ENCODE assay signal across 1 cellular context in the genomic region with DNA sequence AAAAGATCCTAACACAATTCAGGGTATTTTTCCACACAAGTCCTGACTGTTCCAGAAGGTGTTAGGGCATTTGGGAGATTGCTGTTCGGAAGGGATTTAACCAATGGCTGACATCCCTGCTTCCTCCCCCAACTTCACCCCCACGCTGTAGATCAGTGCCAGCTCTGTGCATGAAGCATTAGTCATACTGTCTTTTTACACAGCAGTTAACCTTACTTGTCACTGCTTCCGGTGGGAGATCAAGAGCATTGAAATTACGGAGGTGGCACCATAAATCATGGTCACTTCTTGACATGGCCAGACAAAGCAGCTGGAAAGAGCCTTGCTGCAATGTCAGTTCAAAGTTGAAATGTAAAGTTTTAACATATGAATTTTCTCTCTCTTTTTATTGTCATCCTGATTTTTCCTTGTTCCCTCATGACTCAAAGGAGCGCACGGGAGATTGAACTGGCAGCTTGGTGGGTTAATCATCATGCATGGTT.
TF ChIP-seq lines count a peak whose summit lies in the region.

No MANE protein-coding gene starts in this region.

TF ChIP-seq in K562, 482 proteins besides CTCF, POLR2A, EP300 and RAD21 (continued from another document):
- TF ChIP-seq, protein P1, sequence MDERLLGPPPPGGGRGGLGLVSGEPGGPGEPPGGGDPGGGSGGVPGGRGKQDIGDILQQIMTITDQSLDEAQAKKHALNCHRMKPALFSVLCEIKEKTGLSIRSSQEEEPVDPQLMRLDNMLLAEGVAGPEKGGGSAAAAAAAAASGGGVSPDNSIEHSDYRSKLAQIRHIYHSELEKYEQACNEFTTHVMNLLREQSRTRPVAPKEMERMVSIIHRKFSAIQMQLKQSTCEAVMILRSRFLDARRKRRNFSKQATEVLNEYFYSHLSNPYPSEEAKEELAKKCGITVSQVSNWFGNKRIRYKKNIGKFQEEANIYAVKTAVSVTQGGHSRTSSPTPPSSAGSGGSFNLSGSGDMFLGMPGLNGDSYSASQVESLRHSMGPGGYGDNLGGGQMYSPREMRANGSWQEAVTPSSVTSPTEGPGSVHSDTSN (CRISPR knock-in tag; IDR thresholded peaks at IDR 0.05; ENCODE audit: low read depth), result no peak
- TF ChIP-seq, protein P1 (tag; conservative IDR thresholded peaks at IDR 0.05; ENCODE audit: low read depth), result peak; percentile 78
- TF ChIP-seq CBFA2T3 (IDR thresholded peaks at IDR 0.05) (0 out of 2 replicates have a peak, but pooled peaks have one; percentile 11), MEIS2 (IDR thresholded peaks at IDR 0.05; ENCODE audit: partially characterized antibody) (peak; percentile 86), NR2C2 (CRISPR knock-in tag; IDR thresholded peaks at IDR 0.05) (no peak), NR2C2 (tag; IDR thresholded peaks at IDR 0.05) (peak; percentile 43; the same call in 1 of the 2 replicates), TFAM (CRISPR knock-in tag; conservative IDR thresholded peaks at IDR 0.05) (no peak), MEF2A (IDR thresholded peaks at IDR 0.05; ENCODE audit: control insufficient read depth, low read depth, low read length) (no peak), PHB (CRISPR knock-in tag; IDR thresholded peaks at IDR 0.05) (no peak)
- TF ChIP-seq, protein P2, sequence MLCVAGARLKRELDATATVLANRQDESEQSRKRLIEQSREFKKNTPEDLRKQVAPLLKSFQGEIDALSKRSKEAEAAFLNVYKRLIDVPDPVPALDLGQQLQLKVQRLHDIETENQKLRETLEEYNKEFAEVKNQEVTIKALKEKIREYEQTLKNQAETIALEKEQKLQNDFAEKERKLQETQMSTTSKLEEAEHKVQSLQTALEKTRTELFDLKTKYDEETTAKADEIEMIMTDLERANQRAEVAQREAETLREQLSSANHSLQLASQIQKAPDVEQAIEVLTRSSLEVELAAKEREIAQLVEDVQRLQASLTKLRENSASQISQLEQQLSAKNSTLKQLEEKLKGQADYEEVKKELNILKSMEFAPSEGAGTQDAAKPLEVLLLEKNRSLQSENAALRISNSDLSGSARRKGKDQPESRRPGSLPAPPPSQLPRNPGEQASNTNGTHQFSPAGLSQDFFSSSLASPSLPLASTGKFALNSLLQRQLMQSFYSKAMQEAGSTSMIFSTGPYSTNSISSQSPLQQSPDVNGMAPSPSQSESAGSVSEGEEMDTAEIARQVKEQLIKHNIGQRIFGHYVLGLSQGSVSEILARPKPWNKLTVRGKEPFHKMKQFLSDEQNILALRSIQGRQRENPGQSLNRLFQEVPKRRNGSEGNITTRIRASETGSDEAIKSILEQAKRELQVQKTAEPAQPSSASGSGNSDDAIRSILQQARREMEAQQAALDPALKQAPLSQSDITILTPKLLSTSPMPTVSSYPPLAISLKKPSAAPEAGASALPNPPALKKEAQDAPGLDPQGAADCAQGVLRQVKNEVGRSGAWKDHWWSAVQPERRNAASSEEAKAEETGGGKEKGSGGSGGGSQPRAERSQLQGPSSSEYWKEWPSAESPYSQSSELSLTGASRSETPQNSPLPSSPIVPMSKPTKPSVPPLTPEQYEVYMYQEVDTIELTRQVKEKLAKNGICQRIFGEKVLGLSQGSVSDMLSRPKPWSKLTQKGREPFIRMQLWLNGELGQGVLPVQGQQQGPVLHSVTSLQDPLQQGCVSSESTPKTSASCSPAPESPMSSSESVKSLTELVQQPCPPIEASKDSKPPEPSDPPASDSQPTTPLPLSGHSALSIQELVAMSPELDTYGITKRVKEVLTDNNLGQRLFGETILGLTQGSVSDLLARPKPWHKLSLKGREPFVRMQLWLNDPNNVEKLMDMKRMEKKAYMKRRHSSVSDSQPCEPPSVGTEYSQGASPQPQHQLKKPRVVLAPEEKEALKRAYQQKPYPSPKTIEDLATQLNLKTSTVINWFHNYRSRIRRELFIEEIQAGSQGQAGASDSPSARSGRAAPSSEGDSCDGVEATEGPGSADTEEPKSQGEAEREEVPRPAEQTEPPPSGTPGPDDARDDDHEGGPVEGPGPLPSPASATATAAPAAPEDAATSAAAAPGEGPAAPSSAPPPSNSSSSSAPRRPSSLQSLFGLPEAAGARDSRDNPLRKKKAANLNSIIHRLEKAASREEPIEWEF (CRISPR knock-in tag; IDR thresholded peaks at IDR 0.05), result no peak
- TF ChIP-seq, protein P3, sequence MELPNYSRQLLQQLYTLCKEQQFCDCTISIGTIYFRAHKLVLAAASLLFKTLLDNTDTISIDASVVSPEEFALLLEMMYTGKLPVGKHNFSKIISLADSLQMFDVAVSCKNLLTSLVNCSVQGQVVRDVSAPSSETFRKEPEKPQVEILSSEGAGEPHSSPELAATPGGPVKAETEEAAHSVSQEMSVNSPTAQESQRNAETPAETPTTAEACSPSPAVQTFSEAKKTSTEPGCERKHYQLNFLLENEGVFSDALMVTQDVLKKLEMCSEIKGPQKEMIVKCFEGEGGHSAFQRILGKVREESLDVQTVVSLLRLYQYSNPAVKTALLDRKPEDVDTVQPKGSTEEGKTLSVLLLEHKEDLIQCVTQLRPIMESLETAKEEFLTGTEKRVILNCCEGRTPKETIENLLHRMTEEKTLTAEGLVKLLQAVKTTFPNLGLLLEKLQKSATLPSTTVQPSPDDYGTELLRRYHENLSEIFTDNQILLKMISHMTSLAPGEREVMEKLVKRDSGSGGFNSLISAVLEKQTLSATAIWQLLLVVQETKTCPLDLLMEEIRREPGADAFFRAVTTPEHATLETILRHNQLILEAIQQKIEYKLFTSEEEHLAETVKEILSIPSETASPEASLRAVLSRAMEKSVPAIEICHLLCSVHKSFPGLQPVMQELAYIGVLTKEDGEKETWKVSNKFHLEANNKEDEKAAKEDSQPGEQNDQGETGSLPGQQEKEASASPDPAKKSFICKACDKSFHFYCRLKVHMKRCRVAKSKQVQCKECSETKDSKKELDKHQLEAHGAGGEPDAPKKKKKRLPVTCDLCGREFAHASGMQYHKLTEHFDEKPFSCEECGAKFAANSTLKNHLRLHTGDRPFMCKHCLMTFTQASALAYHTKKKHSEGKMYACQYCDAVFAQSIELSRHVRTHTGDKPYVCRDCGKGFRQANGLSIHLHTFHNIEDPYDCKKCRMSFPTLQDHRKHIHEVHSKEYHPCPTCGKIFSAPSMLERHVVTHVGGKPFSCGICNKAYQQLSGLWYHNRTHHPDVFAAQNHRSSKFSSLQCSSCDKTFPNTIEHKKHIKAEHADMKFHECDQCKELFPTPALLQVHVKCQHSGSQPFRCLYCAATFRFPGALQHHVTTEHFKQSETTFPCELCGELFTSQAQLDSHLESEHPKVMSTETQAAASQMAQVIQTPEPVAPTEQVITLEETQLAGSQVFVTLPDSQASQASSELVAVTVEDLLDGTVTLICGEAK (IDR thresholded peaks at IDR 0.05), result no peak
- TF ChIP-seq, protein P3 (CRISPR knock-in tag; IDR thresholded peaks at IDR 0.05), result no peak
